Comparison of ENCODE assay signal across 9 cellular contexts in the genomic region with DNA sequence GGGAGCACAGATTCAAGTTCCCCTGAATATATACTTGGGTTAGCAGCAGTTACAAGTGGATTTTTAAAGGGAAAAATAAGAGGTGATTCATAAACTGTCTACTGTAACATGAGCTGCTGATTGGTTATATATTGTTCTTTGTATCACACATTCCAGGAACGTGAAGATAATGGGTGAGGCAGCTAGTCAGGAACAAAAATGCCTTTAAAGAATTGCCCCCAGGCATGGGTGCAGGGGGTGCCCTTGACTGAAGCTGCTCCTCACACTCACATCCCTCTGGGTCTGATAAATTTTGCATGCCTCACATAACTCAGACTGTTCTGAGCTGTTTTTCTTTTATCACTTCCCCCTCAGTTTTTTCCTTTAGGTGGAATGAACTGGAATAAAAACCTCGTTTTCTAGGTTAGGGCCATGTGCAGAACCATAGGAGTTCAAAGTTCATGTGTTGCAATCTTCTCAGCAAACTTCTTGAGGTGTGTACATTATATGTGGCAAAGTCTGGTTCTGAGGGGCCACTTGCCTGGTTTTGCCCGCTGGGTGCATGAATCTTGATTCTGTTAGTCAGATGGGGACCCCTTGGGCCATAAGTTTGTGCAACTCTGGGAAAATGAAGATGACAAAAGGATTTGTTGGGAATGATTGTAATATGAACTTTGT.
DNase-seq lines count a peak whose midpoint lies in the region; FAIRE-seq and TF ChIP-seq lines count a peak whose summit lies in the region.
"Had no signal": no experiment of that assay in that cellular context is flagged by ENCODE, and none has a peak within 500 bp of the region (broad histone marks: within the 10 kb centered on the region; RNA-seq: fewer than 3 reads in every experiment).

No MANE protein-coding gene starts in this region.

- H3K4me3 ChIP-seq in AG10803 (ENCODE audit: low read length), result no peak overlapping the region

- TF ChIP-seq CTCF in AG10803 (conservative IDR thresholded peaks at IDR 0.05; ENCODE audit: low read length), result no peak

- DNase-seq in AG10803 (ENCODE audit: low read depth) (peak; percentile 62), HTR-8/SVneo (ENCODE audit: insufficient read length, low spot score) (peak; percentile 72), amniotic epithelial cell (ENCODE audit: low read depth) (peak; percentile 59), iris pigment epithelial cell (ENCODE audit: low read depth) (peak; percentile 74), NCI-H1092 treated with DMSO at 0.1 percent for 48 hours (lab: John Stamatoyannopoulos, UW) (no peak), NOMO-1 (lab: John Stamatoyannopoulos, UW; ENCODE audit: unreplicated experiment in 2 of 2) (no peak), GDM1 (lab: John Stamatoyannopoulos, UW) (no peak), AML-193 (lab: John Stamatoyannopoulos, UW) (no peak)
- DNase-seq: activated CD8-positive, alpha-beta memory T cell treated with anti-CD3 and anti-CD28 coated beads, Interleukin-2, amount 50 U/mL, for 4 hours had no signal

- peak; percentile 86 for FAIRE-seq in HTR-8/SVneo (lab: Jason Lieb, UNC)

Comparison
In these comparisons a context has a peak if more than half of its experiments do, and no peak if none do; other contexts are left out.
1. DNase-seq: peak in AG10803 (single experiment), HTR-8/SVneo (single experiment), amniotic epithelial cell (single experiment) and iris pigment epithelial cell (single experiment); none in NCI-H1092 treated with DMSO at 0.1 percent for 48 hours (single experiment), NOMO-1 (0 of 2), GDM1 (single experiment) and AML-193 (0 of 2).